1 cellular context compared by ENCODE assay signal in genomic region chr20:40502431-40502992, GRCh38.
TF ChIP-seq lines count a peak whose summit lies in the region.

No MANE protein-coding gene starts in this region.

TF ChIP-seq in WTC11, 78 proteins besides CTCF, POLR2A, EP300 and RAD21 (continued from another document):
- no peak for TF ChIP-seq HMGXB4 (CRISPR knock-in tag; IDR thresholded peaks at IDR 0.05)
- no peak for TF ChIP-seq E2F4 (CRISPR knock-in tag; IDR thresholded peaks at IDR 0.05; ENCODE audit: borderline replicate concordance, low read depth)
- TF ChIP-seq TEAD4 (CRISPR knock-in tag; IDR thresholded peaks at IDR 0.05), result no peak
- TF ChIP-seq PREB (CRISPR knock-in tag; IDR thresholded peaks at IDR 0.05; ENCODE audit: borderline replicate concordance), result no peak
- TF ChIP-seq ZNF396 (CRISPR knock-in tag; IDR thresholded peaks at IDR 0.05; ENCODE audit: borderline replicate concordance), result no peak
